15 cellular contexts compared by ENCODE assay signal in genomic region chr1:69409731-69410456, GRCh38.
DNase-seq lines count a peak whose midpoint lies in the region; ATAC-seq, FAIRE-seq and TF ChIP-seq lines count a peak whose summit lies in the region.
"Had no signal": no experiment of that assay in that cellular context is flagged by ENCODE, and none has a peak within 500 bp of the region (broad histone marks: within the 10 kb centered on the region; RNA-seq: fewer than 3 reads in every experiment).

No MANE protein-coding gene starts in this region.

- CTCF ChIA-PET in SK-N-SH (lab: Yijun Ruan, JAX): no interaction called here
- CTCF ChIA-PET in K562 (lab: Yijun Ruan, JAX; ENCODE audit: low intra/inter-chr PET ratio): no interaction called here

- H3K4me2 ChIP-seq in SK-N-SH: no peak overlapping the region
- no peak overlapping the region for H3K4me2 ChIP-seq in K562 (ENCODE audit: insufficient read depth, low read length)
- H3K4me2 ChIP-seq: BLaER1 treated with 17β-estradiol and CSF1 and Interleukin-3, amounts not matched to agents 10 nM and 100 nM had no signal

- 0% methylated on average over 2 of the region's 3 CpGs for WGBS in SK-N-SH (ENCODE audit: low lambda C conversion rate)
- 0% methylated on average over 3 of the region's 3 CpGs for WGBS in K562 (ENCODE audit: insufficient coverage, low coverage, missing lambda C conversion rate)
- WGBS in aorta, 2 donors: 80 to 81% methylated on average over 3 of the region's 3 CpGs

- H3K4me3 ChIP-seq in SK-N-SH (ENCODE audit: low read depth in 2 of 2, low read length in 1 of 2) (no peak overlapping the region), K562 (no peak overlapping the region), aorta (ENCODE audit: low read length in 2 of 2) (no peak overlapping the region)
- H3K4me3 ChIP-seq: BLaER1 treated with 17β-estradiol and CSF1 and Interleukin-3, amounts not matched to agents 10 nM and 100 nM; GM23248 had no signal

- no peak overlapping the region for H3K9ac ChIP-seq in SK-N-SH
- H3K9ac ChIP-seq in K562 (ENCODE audit: insufficient read depth in 1 of 2, low read depth in 2 of 2, low read length in 2 of 2): no peak overlapping the region
- H3K9ac ChIP-seq: BLaER1 treated with 17β-estradiol and CSF1 and Interleukin-3, amounts not matched to agents 10 nM and 100 nM; GM23248 had no signal

- no peak overlapping the region for H3K4me3 Mint-ChIP-seq in natural killer cell
- H3K4me3 Mint-ChIP-seq: CD4-positive, CD25-positive, alpha-beta regulatory T cell had no signal

- H3F3A ChIP-seq in SK-N-SH (replicated peaks; ENCODE audit: insufficient read depth): no peaks in the 10 kb centered on the region

- in situ Hi-C loops in K562 (cut with MboI): no loop called here

- no TSS peak for BruUV-seq in K562 (replicated peaks; lab: Mats Ljungman, UMichigan)

- H3K4me1 Mint-ChIP-seq in natural killer cell: no peaks in the 10 kb centered on the region
- H3K4me1 Mint-ChIP-seq: CD4-positive, CD25-positive, alpha-beta regulatory T cell had no signal

- TF ChIP-seq RAD21 in SK-N-SH (IDR thresholded peaks at IDR 0.05; ENCODE audit: low read length): no peak
- TF ChIP-seq RAD21 in K562 (CRISPR knock-in tag; conservative IDR thresholded peaks at IDR 0.05 in 1 of 2, IDR thresholded peaks at IDR 0.05 in 1 of 2): no peak

- intact Hi-C loops in K562 (cut with micrococcal nuclease): loop anchor here (10.0 kb wide), 1 partner anchor 1485 kb away; no protein-coding TSS in a partner anchor
- intact Hi-C loops in sciatic nerve (cut with DNase I): no loop called here
- intact Hi-C loops in aorta (cut with DNase I): no loop called here
- intact Hi-C loops in natural killer cell (cut with micrococcal nuclease): no loop called here

- TF ChIP-seq CTCF in SK-N-SH (IDR thresholded peaks at IDR 0.05): no peak
- TF ChIP-seq CTCF in K562 (IDR thresholded peaks at IDR 0.05 in 2 of 3, conservative IDR thresholded peaks at IDR 0.05 in 1 of 3; ENCODE audit: insufficient read depth in 2 of 3, low read depth in 1 of 3, low read length in 3 of 3): no peak
- no peak for TF ChIP-seq CTCF in natural killer cell (IDR thresholded peaks at IDR 0.05)

- no peak for FAIRE-seq in K562 (lab: Jason Lieb, UNC)
- FAIRE-seq: H54 had no signal

- H3K9me3 ChIP-seq in SK-N-SH (no peaks in the 10 kb centered on the region), K562 (replicated peaks; ENCODE audit: control insufficient read depth, insufficient read depth, low read depth, low read length) (no peaks in the 10 kb centered on the region), aorta (ENCODE audit: control insufficient read depth, low read length) (no peaks in the 10 kb centered on the region)
- H3K9me3 ChIP-seq: BLaER1 treated with 17β-estradiol and CSF1 and Interleukin-3, amounts not matched to agents 10 nM and 100 nM had no signal

- no peaks in the 10 kb centered on the region for H3K9me2 ChIP-seq in SK-N-SH

- ATAC-seq in SK-N-SH treated with all-trans-retinoic acid at 6 μM for 48 hours: no peak
- ATAC-seq in K562: no peak
- peak; percentile 13 for ATAC-seq in sciatic nerve
- peak; percentile 34 for ATAC-seq in aorta (ENCODE audit: low FRiP score)
- ATAC-seq in HG03175 (IDR thresholded peaks at IDR 0.05; ENCODE audit: unreplicated experiment): no peak
- ATAC-seq in natural killer cell: no peak

- no peaks in the 10 kb centered on the region for H3K36me3 Mint-ChIP-seq in natural killer cell
- H3K36me3 Mint-ChIP-seq: CD4-positive, CD25-positive, alpha-beta regulatory T cell had no signal

- TF ChIP-seq EP300 in SK-N-SH (IDR thresholded peaks at IDR 0.05; ENCODE audit: borderline replicate concordance in 1 of 2, low read depth in 1 of 2, low read length in 1 of 2): no peak
- no peak for TF ChIP-seq EP300 in K562 (IDR thresholded peaks at IDR 0.05; ENCODE audit: low read length)

- H3K9me3 Mint-ChIP-seq in natural killer cell: peaks cover 10 to 12% of the 10 kb centered on the region in 2 donors

- no peaks in the 10 kb centered on the region for H3K9me1 ChIP-seq in K562 (ENCODE audit: control insufficient read depth, insufficient read depth, low read length)

- no peaks in the 10 kb centered on the region for H3K27me3 ChIP-seq in SK-N-SH (ENCODE audit: insufficient read depth)
- H3K27me3 ChIP-seq in K562 (ENCODE audit: control insufficient read depth in 2 of 2, insufficient read depth in 2 of 2, low read length in 2 of 2): no peaks in the 10 kb centered on the region
- no peaks in the 10 kb centered on the region for H3K27me3 ChIP-seq in aorta (ENCODE audit: control insufficient read depth in 1 of 2, insufficient read depth in 2 of 2, low read length in 1 of 2)
- H3K27me3 ChIP-seq: BLaER1 treated with 17β-estradiol and CSF1 and Interleukin-3, amounts not matched to agents 10 nM and 100 nM had no signal

- no peaks in the 10 kb centered on the region for H3K79me2 ChIP-seq in SK-N-SH (ENCODE audit: insufficient read depth)
- H3K79me2 ChIP-seq in K562 (ENCODE audit: control insufficient read depth, insufficient read depth, low read length): no peaks in the 10 kb centered on the region

- H3K27ac ChIP-seq in SK-N-SH (ENCODE audit: low read depth in 2 of 2, low read length in 1 of 2) (no peak overlapping the region), K562 (ENCODE audit: extremely low read depth, low read depth, low read length) (no peak overlapping the region), aorta (ENCODE audit: low read depth in 1 of 2, low read length in 2 of 2) (no peak overlapping the region)
- H3K27ac ChIP-seq: BLaER1 treated with 17β-estradiol and CSF1 and Interleukin-3, amounts not matched to agents 10 nM and 100 nM; GM23248 had no signal

- no peak overlapping the region for H3K27ac Mint-ChIP-seq in natural killer cell
- H3K27ac Mint-ChIP-seq: CD4-positive, CD25-positive, alpha-beta regulatory T cell had no signal

- H4K20me1 ChIP-seq in SK-N-SH (ENCODE audit: insufficient read depth) (no peaks in the 10 kb centered on the region), K562 (replicated peaks; ENCODE audit: control insufficient read depth, insufficient read depth, low read length) (no peaks in the 10 kb centered on the region)
- H4K20me1 ChIP-seq: BLaER1 treated with 17β-estradiol and CSF1 and Interleukin-3, amounts not matched to agents 10 nM and 100 nM had no signal

- DNase-seq in SK-N-SH: peak; percentile 2
- DNase-seq in K562 (ENCODE audit: extremely low read depth in 1 of 4, low spot score in 3 of 4): no peak
- no peak for DNase-seq in sciatic nerve (ENCODE audit: low spot score)
- DNase-seq in aorta: no peak
- no peak for DNase-seq in natural killer cell
- no peak for DNase-seq in activated CD8-positive, alpha-beta memory T cell treated with anti-CD3 and anti-CD28 coated beads for 24 hours
- DNase-seq: ACHN; Calu3; CD4-positive, CD25-positive, alpha-beta regulatory T cell; DMS 273 treated with DMSO at 0.1 percent for 48 hours; GM23248 had no signal

- POLR2A ChIA-PET in SK-N-SH (lab: Yijun Ruan, JAX): no interaction called here
- POLR2A ChIA-PET in K562 (lab: Yijun Ruan, JAX): no interaction called here

- H2AFZ ChIP-seq in SK-N-SH (ENCODE audit: low read depth) (no peak overlapping the region), K562 (ENCODE audit: low read depth, low read length) (0 out of 2 replicates have a peak overlapping the region, but pooled peaks have one; percentile 51)
- H2AFZ ChIP-seq: GM23248 had no signal

- H3K27me3 Mint-ChIP-seq in natural killer cell (ENCODE audit: low read depth in 2 of 2): no peaks in the 10 kb centered on the region
- H3K27me3 Mint-ChIP-seq: CD4-positive, CD25-positive, alpha-beta regulatory T cell had no signal

- H3K36me3 ChIP-seq in SK-N-SH (replicated peaks in 1 of 2; ENCODE audit: control insufficient read depth in 1 of 2, insufficient read depth in 2 of 2, low read length in 1 of 2): no peaks in the 10 kb centered on the region
- H3K36me3 ChIP-seq in K562 (ENCODE audit: control insufficient read depth, insufficient read depth, low read length): no peaks in the 10 kb centered on the region
- H3K36me3 ChIP-seq in aorta (ENCODE audit: control insufficient read depth in 1 of 2, insufficient read depth in 2 of 2, low read length in 1 of 2): no peaks in the 10 kb centered on the region
- H3K36me3 ChIP-seq: BLaER1 treated with 17β-estradiol and CSF1 and Interleukin-3, amounts not matched to agents 10 nM and 100 nM had no signal

- no peak for TF ChIP-seq POLR2A in K562 (conservative IDR thresholded peaks at IDR 0.05)

- H3K4me1 ChIP-seq in SK-N-SH (ENCODE audit: control insufficient read depth in 1 of 2, insufficient read depth in 2 of 2, low read depth in 1 of 2, low read length in 1 of 2): peaks cover 0 to 8% of the 10 kb centered on the region in 2 experiments; a peak in 1 of 4 replicates
- H3K4me1 ChIP-seq in K562 (replicated peaks in 1 of 2; ENCODE audit: control insufficient read depth in 2 of 2, insufficient read depth in 2 of 2, low read length in 2 of 2): no peaks in the 10 kb centered on the region
- H3K4me1 ChIP-seq in aorta (ENCODE audit: control insufficient read depth in 1 of 2, insufficient read depth in 2 of 2, low read length in 2 of 2): no peaks in the 10 kb centered on the region
- H3K4me1 ChIP-seq: BLaER1 treated with 17β-estradiol and CSF1 and Interleukin-3, amounts not matched to agents 10 nM and 100 nM had no signal

TF ChIP-seq in SK-N-SH, 30 proteins besides CTCF, POLR2A, EP300 and RAD21 (continues in another document):
- no peak for TF ChIP-seq MAX (IDR thresholded peaks at IDR 0.05; ENCODE audit: low read depth)

TF ChIP-seq in SK-N-SH treated with all-trans-retinoic acid at 6 μM for 48 hours, 23 proteins besides CTCF, POLR2A, EP300 and RAD21 (continues in another document):
- TF ChIP-seq ZNF8 (CRISPR knock-in tag; IDR thresholded peaks at IDR 0.05) (no peak), ESRRG (CRISPR knock-in tag; IDR thresholded peaks at IDR 0.05) (no peak), OSR1 (CRISPR knock-in tag; IDR thresholded peaks at IDR 0.05) (no peak), RARB (CRISPR knock-in tag; IDR thresholded peaks at IDR 0.05) (no peak)

TF ChIP-seq in K562, 482 proteins besides CTCF, POLR2A, EP300 and RAD21 (continues in another document):
- no peak for TF ChIP-seq ZNF253 (CRISPR knock-in tag; conservative IDR thresholded peaks at IDR 0.05)
- no peak for TF ChIP-seq SPI1 (IDR thresholded peaks at IDR 0.05; ENCODE audit: borderline replicate concordance, low read depth, low read length)
- TF ChIP-seq TAF7 (tag; IDR thresholded peaks at IDR 0.05): no peak
- TF ChIP-seq MTF1 (CRISPR knock-in tag; IDR thresholded peaks at IDR 0.05; ENCODE audit: borderline replicate concordance): no peak
- no peak for TF ChIP-seq CBFA2T3 (IDR thresholded peaks at IDR 0.05)
- no peak for TF ChIP-seq ZC3H11A (IDR thresholded peaks at IDR 0.05; ENCODE audit: low read depth, low read length)

Comparison
In these comparisons a context has a peak if more than half of its experiments do, and no peak if none do; other contexts are left out.
1. ATAC-seq: peak in sciatic nerve (single experiment) and aorta (single experiment); none in SK-N-SH treated with all-trans-retinoic acid at 6 μM for 48 hours (single experiment), K562 (single experiment), HG03175 (single experiment) and natural killer cell (0 of 3).